In the genomic region with DNA sequence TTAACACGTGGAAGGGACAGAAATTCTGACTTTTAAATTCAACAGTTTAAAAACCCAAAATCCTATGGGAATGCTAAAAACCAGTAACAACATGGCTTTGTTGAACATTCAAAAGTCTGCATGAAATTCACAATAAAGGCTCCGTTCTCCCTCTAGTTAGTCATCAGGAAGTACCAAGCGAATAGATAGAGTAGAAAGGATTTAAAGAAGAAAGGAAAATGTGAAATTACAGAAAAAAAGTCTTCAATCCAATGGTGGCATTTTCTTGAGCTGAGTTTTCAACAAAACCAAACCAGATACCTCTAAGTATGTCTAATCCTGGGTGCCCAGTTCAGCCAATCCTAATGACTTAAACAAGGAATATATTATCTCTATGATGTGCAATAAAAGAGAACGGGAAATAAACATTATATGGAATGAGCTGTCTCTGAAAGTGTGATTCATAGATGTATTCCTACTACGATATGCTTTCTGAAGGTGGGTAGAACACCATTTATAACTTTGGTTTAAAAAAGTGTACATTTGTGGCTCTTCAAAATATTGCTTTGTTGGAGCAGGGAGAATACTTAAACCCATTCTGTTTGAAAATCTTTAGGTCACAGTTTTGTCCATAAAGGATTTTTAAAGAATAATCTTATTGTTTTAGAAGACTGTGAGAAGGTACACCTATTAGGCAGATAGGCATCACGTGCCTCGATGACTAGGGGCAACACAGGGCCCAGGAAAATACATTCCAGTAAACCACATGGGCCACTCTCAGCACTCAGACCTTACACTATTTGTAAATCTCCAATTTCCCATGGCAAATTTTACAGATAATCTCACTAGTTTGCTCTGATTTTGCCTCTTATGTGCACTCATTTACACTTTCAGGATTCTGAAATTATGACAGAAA, we compare ENCODE assay signal across 11 cellular contexts.
"Had no signal": no experiment of that assay in that cellular context is flagged by ENCODE, and none has a peak within 500 bp of the region (broad histone marks: within the 10 kb centered on the region; RNA-seq: fewer than 3 reads in every experiment).

No MANE protein-coding gene starts in this region.

- H3K4me3 ChIP-seq: ascending aorta, colonic mucosa, neural progenitor cell, vagina had no signal

- DNase-seq: activated CD4-positive, alpha-beta T cell treated with anti-CD3 and anti-CD28 coated beads, Interleukin-2, amount 50 U/mL, for 48 hours; activated CD4-positive, CD25-positive, alpha-beta regulatory T cell treated with anti-CD3 and anti-CD28 coated beads, Interleukin-2, amount 50 U/mL, for 72 hours; activated T-cell treated with anti-CD3 and anti-CD28 coated beads, Interleukin-2, amount 50 U/mL, for 72 hours; colonic mucosa; hippocampal formation; kidney glomerular epithelial cell; posterior cingulate gyrus; small intestine had no signal

- ATAC-seq: activated T-cell treated with anti-CD3 and anti-CD28 coated beads, Interleukin-2, amount 50 U/mL, for 72 hours had no signal

- H3K36me3 ChIP-seq: ascending aorta, colonic mucosa, neural progenitor cell, vagina had no signal

- H3K9me3 ChIP-seq: ascending aorta, colonic mucosa, vagina had no signal

- H2AFZ ChIP-seq: neural progenitor cell had no signal

- H3K27me3 ChIP-seq: ascending aorta, colonic mucosa, neural progenitor cell, vagina had no signal

- H3K4me1 ChIP-seq: ascending aorta, colonic mucosa, neural progenitor cell had no signal

- H3K9ac ChIP-seq: neural progenitor cell had no signal

- H3K4me2 ChIP-seq: neural progenitor cell had no signal

- H3K27ac ChIP-seq: ascending aorta, colonic mucosa, neural progenitor cell, vagina had no signal
